Comparison of ENCODE assay signal across 9 cellular contexts in genomic region chr14:67285876-67286452, GRCh38. TPM values are rescaled to one million over a fixed set of nuclear protein-coding genes. Genes with fewer than 3 reads are reported as not detected.
A peak's percentile ranks its signal among the peaks of the same experiment; 100 is the strongest.
DNase-seq lines count a peak whose midpoint lies in the region; ATAC-seq, FAIRE-seq and TF ChIP-seq lines count a peak whose summit lies in the region.
"Had no signal": no experiment of that assay in that cellular context is flagged by ENCODE, and none has a peak within 500 bp of the region (broad histone marks: within the 10 kb centered on the region; RNA-seq: fewer than 3 reads in every experiment).

No MANE protein-coding gene starts in this region.

- H3K27ac Mint-ChIP-seq in mesothelial cell of epicardium = peak overlapping the region; percentile 26
- no peak overlapping the region for H3K27ac Mint-ChIP-seq in activated CD4-positive, alpha-beta memory T cell treated with anti-CD3 and anti-CD28 coated beads for 36 hours
- H3K27ac Mint-ChIP-seq: activated naive CD4-positive, alpha-beta T cell treated with anti-CD3 and anti-CD28 coated beads, Interleukin-2, amount 50 U/mL, for 24 hours had no signal

- peaks cover 6% of the 10 kb centered on the region; the same call in 1 of the 3 replicates for H3K4me1 ChIP-seq in A549

- peaks cover 15% of the 10 kb centered on the region for H3K4me1 Mint-ChIP-seq in mesothelial cell of epicardium
- H3K4me1 Mint-ChIP-seq in activated CD4-positive, alpha-beta memory T cell treated with anti-CD3 and anti-CD28 coated beads for 36 hours (ENCODE audit: low read depth) = no peaks in the 10 kb centered on the region

- no peaks in the 10 kb centered on the region for H3K9me3 Mint-ChIP-seq in mesothelial cell of epicardium
- no peaks in the 10 kb centered on the region for H3K9me3 Mint-ChIP-seq in activated CD4-positive, alpha-beta memory T cell treated with anti-CD3 and anti-CD28 coated beads for 36 hours
- H3K9me3 Mint-ChIP-seq: activated naive CD4-positive, alpha-beta T cell treated with anti-CD3 and anti-CD28 coated beads, Interleukin-2, amount 50 U/mL, for 24 hours had no signal

- no peak overlapping the region for H3K27ac ChIP-seq in A549

- H3K36me3 Mint-ChIP-seq in mesothelial cell of epicardium = no peaks in the 10 kb centered on the region
- no peaks in the 10 kb centered on the region for H3K36me3 Mint-ChIP-seq in activated CD4-positive, alpha-beta memory T cell treated with anti-CD3 and anti-CD28 coated beads for 36 hours
- H3K36me3 Mint-ChIP-seq: activated naive CD4-positive, alpha-beta T cell treated with anti-CD3 and anti-CD28 coated beads, Interleukin-2, amount 50 U/mL, for 24 hours had no signal

- H3K9me3 ChIP-seq in A549 = no peaks in the 10 kb centered on the region

- no peak overlapping the region for H3K4me3 ChIP-seq in A549

- CTCF ChIA-PET in A549 (lab: Yijun Ruan, JAX) = interaction anchor here (0.7 to 5.2 kb wide), 34 partner anchors 8 to 926 kb away, joined by 3 to 82 read pairs (median 4); partner anchors contain the start of genes ATP6V1D and GPHN
- CTCF ChIA-PET in activated CD4-positive, alpha-beta memory T cell treated with anti-CD3 and anti-CD28 coated beads for 36 hours (lab: Charles Lee) = interaction anchor here (0.6 to 5.5 kb wide), 39 partner anchors 9 to 929 kb away, joined by 3 to 100 read pairs (median 4); partner anchors contain the start of genes ATP6V1D, EIF2S1 and PALS1

- no peak for FAIRE-seq in A549 (lab: Jason Lieb, UNC)

- POLR2A ChIA-PET in A549 (lab: Yijun Ruan, JAX) = interaction anchor here (1.2 kb wide), 1 partner anchor 45 kb away, joined by 8 read pairs; the partner anchor contains the start of gene PALS1
- POLR2A ChIA-PET in activated CD4-positive, alpha-beta memory T cell treated with anti-CD3 and anti-CD28 coated beads for 36 hours (lab: Charles Lee) = interaction anchor here (0.8 to 1.5 kb wide), 3 partner anchors 44 to 124 kb away, joined by 3 to 5 read pairs (median 3); no protein-coding TSS in a partner anchor

- H3K4me2 ChIP-seq in A549 = no peak overlapping the region

- H3K27me3 Mint-ChIP-seq in mesothelial cell of epicardium (ENCODE audit: low read depth) = no peaks in the 10 kb centered on the region
- H3K27me3 Mint-ChIP-seq in activated CD4-positive, alpha-beta memory T cell treated with anti-CD3 and anti-CD28 coated beads for 36 hours = no peaks in the 10 kb centered on the region
- H3K27me3 Mint-ChIP-seq: activated naive CD4-positive, alpha-beta T cell treated with anti-CD3 and anti-CD28 coated beads, Interleukin-2, amount 50 U/mL, for 24 hours had no signal

- TF ChIP-seq POLR2A in A549 (IDR thresholded peaks at IDR 0.05; ENCODE audit: low read length) = no peak

- peak; percentile 30 to 59 for DNase-seq in A549 (ENCODE audit: low read depth in 1 of 2, low spot score in 1 of 2)
- peak; percentile 38 for DNase-seq in NCI-H446 treated with DMSO at 0.1 percent for 48 hours (lab: John Stamatoyannopoulos, UW)
- peak; percentile 63 for DNase-seq in cerebellar cortex (ENCODE audit: low spot score)
- no peak for DNase-seq in mesothelial cell of epicardium (ENCODE audit: low spot score in 2 of 2, unreplicated experiment in 2 of 2)
- no peak for DNase-seq in head of caudate nucleus
- DNase-seq in activated CD4-positive, alpha-beta memory T cell treated with anti-CD3 and anti-CD28 coated beads for 36 hours = no peak
- DNase-seq in activated CD8-positive, alpha-beta memory T cell treated with anti-CD3 and anti-CD28 coated beads for 24 hours = no peak

- peak in 1 of 2 experiments; percentile 50; a peak in 2 of 6 replicates for ATAC-seq in A549

- WGBS in A549 (ENCODE audit: missing lambda C conversion rate) = 38% methylated on average over 2 of the region's 2 CpGs

- TF ChIP-seq CTCF in A549 (IDR thresholded peaks at IDR 0.05) (peak; percentile 81), GM12874 (IDR thresholded peaks at IDR 0.05; ENCODE audit: insufficient read depth, low read depth, low read length) (peak; percentile 24; the same call in 1 of the 2 replicates), mesothelial cell of epicardium (IDR thresholded peaks at IDR 0.05; ENCODE audit: unreplicated experiment) (peak; percentile 77)

- intact Hi-C loops in head of caudate nucleus (cut with DNase I) = loop anchor here (5.0 kb wide), 1 partner anchor 119 kb away; no protein-coding TSS in a partner anchor
- intact Hi-C loops in activated CD4-positive, alpha-beta memory T cell treated with anti-CD3 and anti-CD28 coated beads for 36 hours (cut with micrococcal nuclease) = loop anchor here (1.0 to 10.0 kb wide), 4 partner anchors 44 to 931 kb away; partner anchors contain the start of gene PALS1

- peak; percentile 72 to 79 for TF ChIP-seq RAD21 in A549 (conservative IDR thresholded peaks at IDR 0.05 in 1 of 2, IDR thresholded peaks at IDR 0.05 in 1 of 2)

- no peak for TF ChIP-seq EP300 in A549 (IDR thresholded peaks at IDR 0.05)

- H3K4me3 Mint-ChIP-seq in mesothelial cell of epicardium = no peak overlapping the region
- H3K4me3 Mint-ChIP-seq in activated CD4-positive, alpha-beta memory T cell treated with anti-CD3 and anti-CD28 coated beads for 36 hours = no peak overlapping the region
- H3K4me3 Mint-ChIP-seq: activated naive CD4-positive, alpha-beta T cell treated with anti-CD3 and anti-CD28 coated beads, Interleukin-2, amount 50 U/mL, for 24 hours had no signal

TF ChIP-seq in A549, 52 proteins besides CTCF, POLR2A, EP300 and RAD21:
- TF ChIP-seq CBX8 (IDR thresholded peaks at IDR 0.05) = no peak
- no peak for TF ChIP-seq RNF2 (IDR thresholded peaks at IDR 0.05; ENCODE audit: borderline replicate concordance, low read depth)
- no peak for TF ChIP-seq HES2 (IDR thresholded peaks at IDR 0.05)
- TF ChIP-seq SMC3 (IDR thresholded peaks at IDR 0.05) = peak; percentile 73
- TF ChIP-seq KDM1A (IDR thresholded peaks at IDR 0.05; ENCODE audit: low read depth) = no peak

RNA-seq across cellular contexts. Expression of gene PALS1, which starts 44.7 kb away (rescaled TPM):
- 25.2 and 32.6 TPM in 2 replicates for polyA plus RNA-seq in A549 (2011; rRNA removed)
- polyA plus RNA-seq in A549 (2012; cell fraction: cytosol; rRNA removed) = 7.0 and 7.3 TPM in 2 replicates
- 5.7 and 7.3 TPM in 2 replicates for polyA plus RNA-seq in A549 (2012; cell fraction: nucleus; rRNA removed)
- 23.4 to 26.8 TPM (median 26.6 TPM) in 3 replicates for polyA plus RNA-seq in A549 (2017; fragmentation: RNase III; extraction: RNeasy Plus Mini Kit Qiagen cat#74134 plus additional on column Dnase treatment)
- polyA minus RNA-seq in A549 (2011; rRNA and poly(A)+ RNA removed) = 14.7 and 15.7 TPM in 2 replicates
- 36.5 to 43.0 TPM (median 39.7 TPM) in 3 replicates for total RNA-seq in mesothelial cell of epicardium
- 1 to 10 TPM; 8.1 to 9.7 TPM for total RNA-seq in activated CD4-positive, alpha-beta memory T cell treated with anti-CD3 and anti-CD28 coated beads for 36 hours

Comparison
In these comparisons a context has a peak if more than half of its experiments do, and no peak if none do; other contexts are left out.
1. DNase-seq: peak in A549 (2 of 2), NCI-H446 treated with DMSO at 0.1 percent for 48 hours (single experiment) and cerebellar cortex (single experiment); none in mesothelial cell of epicardium (0 of 2), head of caudate nucleus (0 of 42), activated CD4-positive, alpha-beta memory T cell treated with anti-CD3 and anti-CD28 coated beads for 36 hours (single experiment) and activated CD8-positive, alpha-beta memory T cell treated with anti-CD3 and anti-CD28 coated beads for 24 hours (single experiment).
2. CTCF ChIP-seq: peak in every context shown above with its lines; median percentile 81 in A549; 77 in mesothelial cell of epicardium; 24 in GM12874.